In the genomic region with DNA sequence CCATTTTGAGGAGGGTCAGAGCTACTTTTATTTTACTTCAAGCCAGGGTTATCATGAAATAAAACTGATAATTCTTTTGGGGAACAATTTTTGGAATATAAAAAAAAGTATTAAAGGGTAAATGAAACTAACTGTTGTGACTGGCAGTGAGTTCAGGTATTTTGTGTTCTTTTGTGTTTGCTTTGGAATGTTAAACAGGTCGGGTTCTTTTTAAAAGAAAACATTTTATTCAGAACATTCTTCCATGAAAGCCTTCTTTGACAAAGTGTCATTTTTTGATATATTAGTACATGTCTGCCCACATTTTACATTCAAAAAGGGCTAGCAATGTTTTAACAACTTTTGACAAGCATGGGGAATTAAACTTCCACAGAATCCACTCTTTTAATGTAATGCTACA, we compare ENCODE assay signal across 16 cellular contexts.
DNase-seq lines count a peak whose midpoint lies in the region; ATAC-seq and TF ChIP-seq lines count a peak whose summit lies in the region.
"Had no signal": no experiment of that assay in that cellular context is flagged by ENCODE, and none has a peak within 500 bp of the region (broad histone marks: within the 10 kb centered on the region; RNA-seq: fewer than 3 reads in every experiment).

No MANE protein-coding gene starts in this region.

- H3K9me2 ChIP-seq in GM23338 (ENCODE audit: insufficient read depth), result no peaks in the 10 kb centered on the region

- no peaks in the 10 kb centered on the region for H3K9me3 ChIP-seq in H9 (ENCODE audit: control insufficient read depth, low read depth, low read length)

- no peak overlapping the region for H3K4ac ChIP-seq in H9 (ENCODE audit: low read depth, low read length)

- H3K36me3 Mint-ChIP-seq in GM23338 (ENCODE audit: low read depth) (no peaks in the 10 kb centered on the region; the same call in 2 of the 3 replicates), H9 (ENCODE audit: insufficient read depth in 1 of 3, low read depth in 3 of 3) (peaks cover 0 to 11% (median 6%) of the 10 kb centered on the region in 3 experiments; a peak in 2 of 7 replicates), WTC11 (no peaks in the 10 kb centered on the region)
- H3K36me3 Mint-ChIP-seq: CD4-positive, alpha-beta memory T cell had no signal

- no peak overlapping the region for H2BK20ac ChIP-seq in H9 (ENCODE audit: low read depth, low read length, poor library complexity, severe bottlenecking)

- H3K4me1 Mint-ChIP-seq in GM23338 (peaks cover 50% of the 10 kb centered on the region), H9 (peaks cover 55 to 75% of the 10 kb centered on the region in 2 experiments), WTC11 (peaks cover 75% of the 10 kb centered on the region)
- H3K4me1 Mint-ChIP-seq: CD4-positive, alpha-beta memory T cell had no signal

- no peak overlapping the region for H3K4me3 ChIP-seq in GM23338

- no peak overlapping the region for H2BK12ac ChIP-seq in H9 (ENCODE audit: insufficient read length, low read depth, low read length)

- H3K27me3 Mint-ChIP-seq in GM23338 (ENCODE audit: insufficient read depth, low read depth, poor library complexity) (peaks cover 5% of the 10 kb centered on the region), H9 (ENCODE audit: low read depth) (no peaks in the 10 kb centered on the region), WTC11 (ENCODE audit: low read depth) (no peaks in the 10 kb centered on the region)

- H3K27me3 ChIP-seq in GM23338 (ENCODE audit: insufficient read depth) (no peaks in the 10 kb centered on the region), H9 (ENCODE audit: insufficient read depth, low read length) (no peaks in the 10 kb centered on the region)

- no peaks in the 10 kb centered on the region for H3F3A ChIP-seq in GM23338 (replicated peaks; ENCODE audit: low read depth)

- H3K23me2 ChIP-seq in H9 (ENCODE audit: insufficient read length, low read depth, low read length, poor library complexity, severe bottlenecking), result no peaks in the 10 kb centered on the region

- no peak overlapping the region for H3K18ac ChIP-seq in H9 (ENCODE audit: insufficient read length, low read depth, low read length)

- no CpG with 5 or more reads among the region's 1 CpG for WGBS in H9 (ENCODE audit: extremely low coverage, insufficient read length, low lambda C conversion rate)

- no peaks in the 10 kb centered on the region for H3K79me1 ChIP-seq in H9 (ENCODE audit: insufficient read depth, low read depth, low read length, poor library complexity, severe bottlenecking)

- H4K5ac ChIP-seq in H9 (ENCODE audit: insufficient read length, low read depth, low read length), result no peak overlapping the region

- peak overlapping the region; percentile 29; the same call in 1 of the 2 replicates for H3K27ac Mint-ChIP-seq in GM23338
- peak overlapping the region in 2 of 3 experiments; percentile 9 to 74; a peak in 4 of 7 replicates for H3K27ac Mint-ChIP-seq in H9
- peak overlapping the region; percentile 59; the same call in 1 of the 2 replicates for H3K27ac Mint-ChIP-seq in WTC11
- H3K27ac Mint-ChIP-seq: CD4-positive, alpha-beta memory T cell had no signal

- H3K9me3 Mint-ChIP-seq in GM23338 (no peaks in the 10 kb centered on the region), H9 (no peaks in the 10 kb centered on the region), WTC11 (no peaks in the 10 kb centered on the region)

- ATAC-seq in GM23338, result no peak
- no peak for ATAC-seq in WTC11
- ATAC-seq: HCT116 had no signal

- H3K4me3 Mint-ChIP-seq in GM23338 (no peak overlapping the region), H9 (no peak overlapping the region), WTC11 (no peak overlapping the region)
- H3K4me3 Mint-ChIP-seq: CD4-positive, alpha-beta memory T cell had no signal

- POLR2A ChIA-PET in WTC11 (lab: Charles Lee), result no interaction called here

- no peak overlapping the region for H2AFZ ChIP-seq in GM23338
- no peak overlapping the region for H2AFZ ChIP-seq in H9 (ENCODE audit: low read length)

- no peak overlapping the region for H3K9ac ChIP-seq in H9 (ENCODE audit: extremely low read depth, insufficient read length, low read length)

- H4K91ac ChIP-seq in H9 (ENCODE audit: insufficient read length, low read depth, low read length), result no peak overlapping the region

- H3K27ac ChIP-seq in GM23338 (ENCODE audit: low read depth) (peak overlapping the region; percentile 2; the same call in 1 of the 2 replicates), H9 (ENCODE audit: insufficient read length, low read depth, low read length) (no peak overlapping the region)

- H3K56ac ChIP-seq in H9 (ENCODE audit: insufficient read length, low read depth, low read length), result no peak overlapping the region

- H3K4me2 ChIP-seq in GM23338 (no peak overlapping the region), H9 (ENCODE audit: insufficient read depth, insufficient read length, low read length) (no peak overlapping the region)

- no peak overlapping the region for H2AK5ac ChIP-seq in H9 (ENCODE audit: insufficient read length, low read length)

- H3T11ph ChIP-seq in H9 (ENCODE audit: low read length), result no peak overlapping the region

- H3K79me2 ChIP-seq in GM23338 (replicated peaks; ENCODE audit: insufficient read depth), result no peaks in the 10 kb centered on the region
- H3K79me2 ChIP-seq in H9 (ENCODE audit: insufficient read depth, low read length), result no peaks in the 10 kb centered on the region

- H3K36me3 ChIP-seq in GM23338 (ENCODE audit: insufficient read depth), result no peaks in the 10 kb centered on the region

- H3K14ac ChIP-seq in H9 (ENCODE audit: insufficient read depth, low read length), result no peak overlapping the region

- CTCF ChIA-PET in WTC11 (lab: Charles Lee), result no interaction called here

- no peaks in the 10 kb centered on the region for H4K20me1 ChIP-seq in GM23338 (replicated peaks; ENCODE audit: insufficient read depth)
- no peaks in the 10 kb centered on the region for H4K20me1 ChIP-seq in H9 (ENCODE audit: control insufficient read depth, insufficient read depth, insufficient read length)

- no peak overlapping the region for H2BK120ac ChIP-seq in H9 (ENCODE audit: low read depth, low read length, poor library complexity, severe bottlenecking)

- no peak overlapping the region for H2BK5ac ChIP-seq in H9 (ENCODE audit: insufficient read length, low read length)

- H3K4me1 ChIP-seq in GM23338 (ENCODE audit: insufficient read depth) (peaks cover 41% of the 10 kb centered on the region), H9 (ENCODE audit: insufficient read depth, low read length) (no peaks in the 10 kb centered on the region)

- no peak overlapping the region for H3K23ac ChIP-seq in H9 (ENCODE audit: insufficient read length, low read depth, low read length)

- no peak overlapping the region for H4K8ac ChIP-seq in H9 (replicated peaks; ENCODE audit: insufficient read length, low read depth, low read length)

- no peak for TF ChIP-seq CTCF in GM23338 (conservative IDR thresholded peaks at IDR 0.05; ENCODE audit: low read depth in 2 of 2)
- TF ChIP-seq CTCF in H9 (conservative IDR thresholded peaks at IDR 0.05), result no peak
- TF ChIP-seq CTCF in WTC11 (IDR thresholded peaks at IDR 0.05), result no peak

- no peak overlapping the region for H2BK15ac ChIP-seq in H9 (ENCODE audit: low read depth, low read length)

- DNase-seq in GM23338 (ENCODE audit: low spot score) (no peak), H9 (no peak), WTC11 (ENCODE audit: low spot score) (no peak), foreskin melanocyte (no peak), NCI-H2196 (lab: John Stamatoyannopoulos, UW; ENCODE audit: unreplicated experiment) (no peak), NCI-H1417 treated with DMSO at 0.1 percent for 48 hours (lab: John Stamatoyannopoulos, UW) (no peak)
- DNase-seq: C1 segment of cervical spinal cord; Calu3; CD4-positive, alpha-beta memory T cell; COR-L47; DMS53; DMS79 treated with DMSO at 0.1 percent for 48 hours; GF-D8; GOT3; H7 had no signal

TF ChIP-seq in GM23338, 12 proteins besides CTCF, POLR2A, EP300 and RAD21 (continues in another document):
- TF ChIP-seq EZH2 (IDR thresholded peaks at IDR 0.05; ENCODE audit: low read depth, unreplicated experiment) (no peak), JUNB (IDR thresholded peaks at IDR 0.05; ENCODE audit: unreplicated experiment) (no peak), NANOG (IDR thresholded peaks at IDR 0.05; ENCODE audit: borderline replicate concordance) (no peak), ZNF114 (CRISPR knock-in tag; IDR thresholded peaks at IDR 0.05) (no peak), ZNF331 (CRISPR knock-in tag; IDR thresholded peaks at IDR 0.05; ENCODE audit: low read depth) (no peak), POLR2AphosphoS5 (IDR thresholded peaks at IDR 0.05; ENCODE audit: low read depth) (no peak), EZH2phosphoT487 (IDR thresholded peaks at IDR 0.05; ENCODE audit: unreplicated experiment) (no peak)
- TF ChIP-seq, protein P1, sequence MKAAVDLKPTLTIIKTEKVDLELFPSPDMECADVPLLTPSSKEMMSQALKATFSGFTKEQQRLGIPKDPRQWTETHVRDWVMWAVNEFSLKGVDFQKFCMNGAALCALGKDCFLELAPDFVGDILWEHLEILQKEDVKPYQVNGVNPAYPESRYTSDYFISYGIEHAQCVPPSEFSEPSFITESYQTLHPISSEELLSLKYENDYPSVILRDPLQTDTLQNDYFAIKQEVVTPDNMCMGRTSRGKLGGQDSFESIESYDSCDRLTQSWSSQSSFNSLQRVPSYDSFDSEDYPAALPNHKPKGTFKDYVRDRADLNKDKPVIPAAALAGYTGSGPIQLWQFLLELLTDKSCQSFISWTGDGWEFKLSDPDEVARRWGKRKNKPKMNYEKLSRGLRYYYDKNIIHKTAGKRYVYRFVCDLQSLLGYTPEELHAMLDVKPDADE (IDR thresholded peaks at IDR 0.05), result no peak

TF ChIP-seq in WTC11, 78 proteins besides CTCF, POLR2A, EP300 and RAD21 (continues in another document):
- TF ChIP-seq TP53 (CRISPR knock-in tag; IDR thresholded peaks at IDR 0.05) (no peak), ATF1 (CRISPR knock-in tag; IDR thresholded peaks at IDR 0.05) (no peak), ZNF232 (CRISPR knock-in tag; IDR thresholded peaks at IDR 0.05) (no peak), CBFB (CRISPR knock-in tag; IDR thresholded peaks at IDR 0.05; ENCODE audit: low read depth) (no peak), TCF7 (CRISPR knock-in tag; IDR thresholded peaks at IDR 0.05; ENCODE audit: low read depth) (no peak)
- TF ChIP-seq, protein P2, sequence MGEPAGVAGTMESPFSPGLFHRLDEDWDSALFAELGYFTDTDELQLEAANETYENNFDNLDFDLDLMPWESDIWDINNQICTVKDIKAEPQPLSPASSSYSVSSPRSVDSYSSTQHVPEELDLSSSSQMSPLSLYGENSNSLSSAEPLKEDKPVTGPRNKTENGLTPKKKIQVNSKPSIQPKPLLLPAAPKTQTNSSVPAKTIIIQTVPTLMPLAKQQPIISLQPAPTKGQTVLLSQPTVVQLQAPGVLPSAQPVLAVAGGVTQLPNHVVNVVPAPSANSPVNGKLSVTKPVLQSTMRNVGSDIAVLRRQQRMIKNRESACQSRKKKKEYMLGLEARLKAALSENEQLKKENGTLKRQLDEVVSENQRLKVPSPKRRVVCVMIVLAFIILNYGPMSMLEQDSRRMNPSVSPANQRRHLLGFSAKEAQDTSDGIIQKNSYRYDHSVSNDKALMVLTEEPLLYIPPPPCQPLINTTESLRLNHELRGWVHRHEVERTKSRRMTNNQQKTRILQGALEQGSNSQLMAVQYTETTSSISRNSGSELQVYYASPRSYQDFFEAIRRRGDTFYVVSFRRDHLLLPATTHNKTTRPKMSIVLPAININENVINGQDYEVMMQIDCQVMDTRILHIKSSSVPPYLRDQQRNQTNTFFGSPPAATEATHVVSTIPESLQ (CRISPR knock-in tag; IDR thresholded peaks at IDR 0.05), result no peak
